Comparison of ENCODE assay signal across 17 cellular contexts in genomic region chr10:92284112-92284704, GRCh38. TPM values are rescaled to one million over a fixed set of nuclear protein-coding genes. Genes with fewer than 3 reads are reported as not detected.
A peak's percentile ranks its signal among the peaks of the same experiment; 100 is the strongest.
DNase-seq lines count a peak whose midpoint lies in the region; ATAC-seq, FAIRE-seq and TF ChIP-seq lines count a peak whose summit lies in the region.
"Had no signal": no experiment of that assay in that cellular context is flagged by ENCODE, and none has a peak within 500 bp of the region (broad histone marks: within the 10 kb centered on the region; RNA-seq: fewer than 3 reads in every experiment).

No MANE protein-coding gene starts in this region.

- H3K27me3 ChIP-seq in astrocyte (ENCODE audit: insufficient read depth, low read length) (no peaks in the 10 kb centered on the region), left lung (no peaks in the 10 kb centered on the region), testis (no peaks in the 10 kb centered on the region)
- H3K27me3 ChIP-seq: foreskin keratinocyte, MG63 had no signal

- peaks cover 13% of the 10 kb centered on the region for H3K4me1 Mint-ChIP-seq in activated CD4-positive, alpha-beta T cell treated with anti-CD3 and anti-CD28 coated beads for 36 hours
- peaks cover 4% of the 10 kb centered on the region for H3K4me1 Mint-ChIP-seq in astrocyte (ENCODE audit: low read depth, unreplicated experiment)

- no peak overlapping the region for H2AFZ ChIP-seq in astrocyte (ENCODE audit: low read depth, low read length)

- H3K9me3 ChIP-seq in astrocyte (ENCODE audit: insufficient read depth, low read depth, low read length), result no peaks in the 10 kb centered on the region
- no peaks in the 10 kb centered on the region for H3K9me3 ChIP-seq in left lung
- H3K9me3 ChIP-seq in testis, result no peaks in the 10 kb centered on the region
- H3K9me3 ChIP-seq: A549, MG63 had no signal

- H3K36me3 ChIP-seq in astrocyte (ENCODE audit: insufficient read depth, low read length) (no peaks in the 10 kb centered on the region), left lung (no peaks in the 10 kb centered on the region), testis (ENCODE audit: low read depth, missing control alignments) (no peaks in the 10 kb centered on the region)
- H3K36me3 ChIP-seq: MG63 had no signal

- no peaks in the 10 kb centered on the region for H3K36me3 Mint-ChIP-seq in activated CD4-positive, alpha-beta T cell treated with anti-CD3 and anti-CD28 coated beads for 36 hours (ENCODE audit: low read depth)
- H3K36me3 Mint-ChIP-seq in astrocyte (ENCODE audit: low read depth, unreplicated experiment), result no peaks in the 10 kb centered on the region

- no peaks in the 10 kb centered on the region for H4K20me1 ChIP-seq in astrocyte (ENCODE audit: insufficient read depth, low read length)

- H3K4me2 ChIP-seq in astrocyte (ENCODE audit: low read length), result no peak overlapping the region
- H3K4me2 ChIP-seq: A549 had no signal

- TF ChIP-seq CTCF in astrocyte (IDR thresholded peaks at IDR 0.05; ENCODE audit: insufficient read depth, low read depth, low read length), result no peak
- TF ChIP-seq CTCF in left lung (IDR thresholded peaks at IDR 0.05), result no peak
- no peak for TF ChIP-seq CTCF in testis (IDR thresholded peaks at IDR 0.05)

- TF ChIP-seq POLR2A in testis (IDR thresholded peaks at IDR 0.05), result no peak

- peak overlapping the region; percentile 45 for H3K27ac Mint-ChIP-seq in activated CD4-positive, alpha-beta T cell treated with anti-CD3 and anti-CD28 coated beads for 36 hours
- peak overlapping the region; percentile 21 for H3K27ac Mint-ChIP-seq in astrocyte (ENCODE audit: unreplicated experiment)

- H3K9me3 Mint-ChIP-seq in activated CD4-positive, alpha-beta T cell treated with anti-CD3 and anti-CD28 coated beads for 36 hours (ENCODE audit: low read depth), result no peaks in the 10 kb centered on the region
- no peaks in the 10 kb centered on the region for H3K9me3 Mint-ChIP-seq in astrocyte (ENCODE audit: unreplicated experiment)

- POLR2A ChIA-PET in activated CD4-positive, alpha-beta T cell treated with anti-CD3 and anti-CD28 coated beads for 36 hours (lab: Charles Lee), result interaction anchor here (1.1 kb wide), 1 partner anchor 27 kb away, joined by 5 read pairs; no protein-coding TSS in a partner anchor

- intact Hi-C loops in activated CD4-positive, alpha-beta T cell treated with anti-CD3 and anti-CD28 coated beads for 36 hours (cut with DNase I, micrococcal nuclease), result no loop called here
- intact Hi-C loops in left lung (cut with DNase I) (no loop called here), testis (cut with DNase I; ENCODE audit: low total_unique reads) (no loop called here)

- peak; percentile 53 for ATAC-seq in activated CD4-positive, alpha-beta T cell treated with anti-CD3 and anti-CD28 coated beads for 36 hours
- ATAC-seq in left lung, result peak; percentile 25
- no peak for ATAC-seq in GM21717 (IDR thresholded peaks at IDR 0.05; ENCODE audit: unreplicated experiment)
- ATAC-seq: A549, foreskin keratinocyte had no signal

- no peak overlapping the region for H3K4me3 Mint-ChIP-seq in activated CD4-positive, alpha-beta T cell treated with anti-CD3 and anti-CD28 coated beads for 36 hours
- H3K4me3 Mint-ChIP-seq in astrocyte (ENCODE audit: unreplicated experiment), result no peak overlapping the region

- WGBS in testis, 2 donors, result 30 to 33% methylated on average over 9 to 10 of the region's 10 CpGs

- H3K4me3 ChIP-seq in astrocyte (ENCODE audit: insufficient read depth, low read depth, low read length), result no peak overlapping the region
- H3K4me3 ChIP-seq in left lung, result peak overlapping the region in 1 of 2 donors; percentile 2
- peak overlapping the region in 1 of 2 donors; percentile 11 for H3K4me3 ChIP-seq in testis
- H3K4me3 ChIP-seq: A549, MG63 had no signal

- CTCF ChIA-PET in activated CD4-positive, alpha-beta T cell treated with anti-CD3 and anti-CD28 coated beads for 36 hours (lab: Charles Lee), result interaction anchor here (0.6 kb wide), 2 partner anchors 38 to 67 kb away, joined by 3 to 6 read pairs; no protein-coding TSS in a partner anchor

- no peak for FAIRE-seq in astrocyte (lab: Jason Lieb, UNC)
- FAIRE-seq: A549, bronchial epithelial cell, H54 had no signal

- no peak for DNase-seq in activated CD4-positive, alpha-beta T cell treated with anti-CD3 and anti-CD28 coated beads for 36 hours
- DNase-seq in activated CD4-positive, alpha-beta T cell treated with anti-CD3 and anti-CD28 coated beads for 48 hours, result no peak
- DNase-seq in astrocyte (ENCODE audit: low read depth) (no peak), left lung (no peak), testis (peak; percentile 50), NCI-H82 treated with DMSO at 0.1 percent for 48 hours (lab: John Stamatoyannopoulos, UW; ENCODE audit: unreplicated experiment) (no peak)
- no peak for DNase-seq in effector CD4-positive, alpha-beta T cell
- DNase-seq: activated CD8-positive, alpha-beta memory T cell treated with anti-CD3 and anti-CD28 coated beads, Interleukin-2, amount 50 U/mL, for 4 hours; foreskin keratinocyte; mesendoderm; MG63; NCI-H69; stimulated activated CD4-positive, alpha-beta T cell treated with anti-CD3 and anti-CD28 coated beads, Interleukin-12 subunit alpha, Interleukin-12 subunit beta, amount 100 ng/mL, for 4 hours had no signal

- no peak overlapping the region for H3K9ac ChIP-seq in astrocyte (ENCODE audit: low read length)

- H3K27ac ChIP-seq in astrocyte (ENCODE audit: low read depth, low read length) (no peak overlapping the region), left lung (peak overlapping the region in 1 of 2 donors; percentile 70), testis (peak overlapping the region; percentile 88 to 93)
- H3K27ac ChIP-seq: A549, foreskin keratinocyte had no signal

- no peaks in the 10 kb centered on the region for H3K27me3 Mint-ChIP-seq in activated CD4-positive, alpha-beta T cell treated with anti-CD3 and anti-CD28 coated beads for 36 hours
- H3K27me3 Mint-ChIP-seq in astrocyte (ENCODE audit: low read depth, unreplicated experiment), result no peaks in the 10 kb centered on the region

- H3K79me2 ChIP-seq in astrocyte (ENCODE audit: insufficient read depth, low read length), result peaks cover 6% of the 10 kb centered on the region

- H3K4me1 ChIP-seq in astrocyte (ENCODE audit: insufficient read depth, low read length), result no peaks in the 10 kb centered on the region
- peaks cover 0 to 16% of the 10 kb centered on the region in 2 donors for H3K4me1 ChIP-seq in left lung
- H3K4me1 ChIP-seq in testis, result peaks cover 9% of the 10 kb centered on the region
- H3K4me1 ChIP-seq: A549, foreskin keratinocyte had no signal

RNA-seq across cellular contexts. Expression of gene CPEB3, which starts 6.7 kb away (rescaled TPM):
- 1 to 10 TPM; 1.4 to 1.8 TPM for total RNA-seq in activated CD4-positive, alpha-beta T cell treated with anti-CD3 and anti-CD28 coated beads for 36 hours
- total RNA-seq in astrocyte, result 1.2 and 1.6 TPM in 2 replicates
- 1 to 10 TPM; 3.5 to 4.3 TPM for total RNA-seq in left lung
- 10 to 100 TPM; 19.4 to 32.4 TPM for total RNA-seq in testis
- polyA plus RNA-seq in testis (ENCODE audit: insufficient read depth, low read depth, low replicate concordance), result 23.5 TPM

RNA-seq across cellular contexts. Expression of gene MARCHF5, which starts 6.8 kb away (rescaled TPM):
- total RNA-seq in activated CD4-positive, alpha-beta T cell treated with anti-CD3 and anti-CD28 coated beads for 36 hours, result 10 to 100 TPM; 11.7 to 25.9 TPM
- total RNA-seq in astrocyte (48.2 and 52.1 TPM in 2 replicates), left lung (10 to 100 TPM; 33.0 to 41.8 TPM), testis (10 to 100 TPM; 17.1 to 23.3 TPM)
- 53.9 TPM for polyA plus RNA-seq in testis (ENCODE audit: insufficient read depth, low read depth, low replicate concordance)
